ENCODE assay signal across 9 cellular contexts in genomic region chr17:45332989-45333701, GRCh38. TPM values are rescaled to one million over a fixed set of nuclear protein-coding genes. Genes with fewer than 3 reads are reported as not detected.
DNase-seq lines count a peak whose midpoint lies in the region; ATAC-seq and TF ChIP-seq lines count a peak whose summit lies in the region.
"Had no signal": no experiment of that assay in that cellular context is flagged by ENCODE, and none has a peak within 500 bp of the region (broad histone marks: within the 10 kb centered on the region; RNA-seq: fewer than 3 reads in every experiment).

No MANE protein-coding gene starts in this region.

- H3K4me3 ChIP-seq in psoas muscle = no peak overlapping the region

- CTCF ChIA-PET in activated CD4-positive, alpha-beta T cell treated with anti-CD3 and anti-CD28 coated beads for 36 hours (lab: Charles Lee) = interaction anchor here (0.5 to 1.8 kb wide), 5 partner anchors 13 to 880 kb away, joined by 3 to 5 read pairs (median 3); no protein-coding TSS in a partner anchor
- CTCF ChIA-PET in activated CD4-positive, alpha-beta T cell treated with anti-CD3 and anti-CD28 coated beads, Interleukin-2, amount 10 ng/mL, durations not matched to agents 7 days and 5 days (lab: Charles Lee) = interaction anchor here (0.8 to 2.9 kb wide), 2 partner anchors 12 to 17 kb away, joined by 3 to 13 read pairs; partner anchors contain the start of gene MAP3K14

- H3K27ac ChIP-seq in psoas muscle = no peak overlapping the region

- H3K4me3 Mint-ChIP-seq in activated CD4-positive, alpha-beta T cell treated with anti-CD3 and anti-CD28 coated beads for 36 hours = no peak overlapping the region
- no peak overlapping the region for H3K4me3 Mint-ChIP-seq in activated CD4-positive, alpha-beta T cell treated with anti-CD3 and anti-CD28 coated beads, Interleukin-2, amount 10 ng/mL, durations not matched to agents 7 days and 5 days
- no peak overlapping the region for H3K4me3 Mint-ChIP-seq in stimulated activated naive CD8-positive, alpha-beta T cell treated with anti-CD3 and anti-CD28 coated beads, Interleukin-15, Interleukin-2, amounts not matched to agents 100 ng/mL and 50 ng/mL, for 24 hours

- H3K4me1 ChIP-seq in psoas muscle = peaks cover 3% of the 10 kb centered on the region

- WGBS in psoas muscle, 3 donors = 73 to 74% (median 74%) methylated on average over 4 of the region's 4 CpGs

- peaks cover 14% of the 10 kb centered on the region for H3K4me1 Mint-ChIP-seq in activated CD4-positive, alpha-beta T cell treated with anti-CD3 and anti-CD28 coated beads for 36 hours
- peaks cover 22% of the 10 kb centered on the region for H3K4me1 Mint-ChIP-seq in activated CD4-positive, alpha-beta T cell treated with anti-CD3 and anti-CD28 coated beads, Interleukin-2, amount 10 ng/mL, durations not matched to agents 7 days and 5 days
- peaks cover 23% of the 10 kb centered on the region for H3K4me1 Mint-ChIP-seq in stimulated activated naive CD8-positive, alpha-beta T cell treated with anti-CD3 and anti-CD28 coated beads, Interleukin-15, Interleukin-2, amounts not matched to agents 100 ng/mL and 50 ng/mL, for 24 hours (ENCODE audit: low read depth)

- no peaks in the 10 kb centered on the region for H3K9me3 ChIP-seq in psoas muscle

- H3K27me3 ChIP-seq in psoas muscle (ENCODE audit: insufficient read depth in 3 of 3, low read length in 2 of 3) = no peaks in the 10 kb centered on the region

- DNase-seq in activated CD4-positive, alpha-beta T cell treated with anti-CD3 and anti-CD28 coated beads for 36 hours = no peak
- DNase-seq in activated CD4-positive, alpha-beta T cell treated with anti-CD3 and anti-CD28 coated beads, Interleukin-2, amount 10 ng/mL, durations not matched to agents 7 days and 5 days = no peak
- peak; percentile 87 to 92 for DNase-seq in NOMO-1 (lab: John Stamatoyannopoulos, UW; ENCODE audit: unreplicated experiment in 2 of 2)
- DNase-seq in ecto neural progenitor cell (ENCODE audit: low spot score) = peak; percentile 39
- DNase-seq in psoas muscle = no peak
- DNase-seq: NCI-H774 had no signal

- peak; percentile 48 for ATAC-seq in activated CD4-positive, alpha-beta T cell treated with anti-CD3 and anti-CD28 coated beads for 36 hours
- ATAC-seq in HG02884 (IDR thresholded peaks at IDR 0.05; ENCODE audit: unreplicated experiment) (no peak), GM19023 (IDR thresholded peaks at IDR 0.05; ENCODE audit: unreplicated experiment) (no peak), psoas muscle (no peak)

- POLR2A ChIA-PET in activated CD4-positive, alpha-beta T cell treated with anti-CD3 and anti-CD28 coated beads for 36 hours (lab: Charles Lee) = interaction anchor here (1.0 kb wide), 1 partner anchor 16 kb away, joined by 3 read pairs; the partner anchor contains the start of gene MAP3K14
- POLR2A ChIA-PET in activated CD4-positive, alpha-beta T cell treated with anti-CD3 and anti-CD28 coated beads, Interleukin-2, amount 10 ng/mL, durations not matched to agents 7 days and 5 days (lab: Charles Lee) = no interaction called here

- H3K9me3 Mint-ChIP-seq in activated CD4-positive, alpha-beta T cell treated with anti-CD3 and anti-CD28 coated beads for 36 hours (ENCODE audit: low read depth) = no peaks in the 10 kb centered on the region
- H3K9me3 Mint-ChIP-seq in activated CD4-positive, alpha-beta T cell treated with anti-CD3 and anti-CD28 coated beads, Interleukin-2, amount 10 ng/mL, durations not matched to agents 7 days and 5 days = no peaks in the 10 kb centered on the region
- H3K9me3 Mint-ChIP-seq in stimulated activated naive CD8-positive, alpha-beta T cell treated with anti-CD3 and anti-CD28 coated beads, Interleukin-15, Interleukin-2, amounts not matched to agents 100 ng/mL and 50 ng/mL, for 24 hours = no peaks in the 10 kb centered on the region

- no peak overlapping the region for H3K27ac Mint-ChIP-seq in activated CD4-positive, alpha-beta T cell treated with anti-CD3 and anti-CD28 coated beads for 36 hours
- no peak overlapping the region for H3K27ac Mint-ChIP-seq in activated CD4-positive, alpha-beta T cell treated with anti-CD3 and anti-CD28 coated beads, Interleukin-2, amount 10 ng/mL, durations not matched to agents 7 days and 5 days
- H3K27ac Mint-ChIP-seq in stimulated activated naive CD8-positive, alpha-beta T cell treated with anti-CD3 and anti-CD28 coated beads, Interleukin-15, Interleukin-2, amounts not matched to agents 100 ng/mL and 50 ng/mL, for 24 hours = peak overlapping the region; percentile 49

- H3K36me3 Mint-ChIP-seq in activated CD4-positive, alpha-beta T cell treated with anti-CD3 and anti-CD28 coated beads for 36 hours (ENCODE audit: low read depth) = no peaks in the 10 kb centered on the region
- H3K36me3 Mint-ChIP-seq in activated CD4-positive, alpha-beta T cell treated with anti-CD3 and anti-CD28 coated beads, Interleukin-2, amount 10 ng/mL, durations not matched to agents 7 days and 5 days (ENCODE audit: low read depth) = no peaks in the 10 kb centered on the region
- no peaks in the 10 kb centered on the region for H3K36me3 Mint-ChIP-seq in stimulated activated naive CD8-positive, alpha-beta T cell treated with anti-CD3 and anti-CD28 coated beads, Interleukin-15, Interleukin-2, amounts not matched to agents 100 ng/mL and 50 ng/mL, for 24 hours (ENCODE audit: low read depth)

- no peaks in the 10 kb centered on the region for H3K27me3 Mint-ChIP-seq in activated CD4-positive, alpha-beta T cell treated with anti-CD3 and anti-CD28 coated beads for 36 hours
- no peaks in the 10 kb centered on the region for H3K27me3 Mint-ChIP-seq in activated CD4-positive, alpha-beta T cell treated with anti-CD3 and anti-CD28 coated beads, Interleukin-2, amount 10 ng/mL, durations not matched to agents 7 days and 5 days
- no peaks in the 10 kb centered on the region for H3K27me3 Mint-ChIP-seq in stimulated activated naive CD8-positive, alpha-beta T cell treated with anti-CD3 and anti-CD28 coated beads, Interleukin-15, Interleukin-2, amounts not matched to agents 100 ng/mL and 50 ng/mL, for 24 hours

- no peak for TF ChIP-seq CTCF in psoas muscle (IDR thresholded peaks at IDR 0.05)

- no peaks in the 10 kb centered on the region for H3K36me3 ChIP-seq in psoas muscle (ENCODE audit: insufficient read depth in 1 of 2, low read depth in 1 of 2)

- intact Hi-C loops in activated CD4-positive, alpha-beta T cell treated with anti-CD3 and anti-CD28 coated beads for 36 hours (cut with DNase I, micrococcal nuclease) = no loop called here
- intact Hi-C loops in psoas muscle (cut with DNase I) = no loop called here

RNA-seq across cellular contexts. Expression of gene MAP3K14, which starts 16.3 kb away (rescaled TPM):
- total RNA-seq in activated CD4-positive, alpha-beta T cell treated with anti-CD3 and anti-CD28 coated beads for 36 hours = 10 to 100 TPM; 50.3 to 52.5 TPM
- total RNA-seq in activated CD4-positive, alpha-beta T cell treated with anti-CD3 and anti-CD28 coated beads, Interleukin-2, amount 10 ng/mL, durations not matched to agents 7 days and 5 days = 10 to 100 TPM; 25.8 to 26.0 TPM
- total RNA-seq in psoas muscle = 10 to 100 TPM; 21.8 to 53.5 (median 30.1) TPM
- 10 to 100 TPM; 12.4 to 28.1 (median 24.6) TPM for polyA plus RNA-seq in psoas muscle

Comparison
In these comparisons a context has a peak if more than half of its experiments do, and no peak if none do; other contexts are left out.
1. DNase-seq: peak in NOMO-1 (2 of 2) and ecto neural progenitor cell (single experiment); none in activated CD4-positive, alpha-beta T cell treated with anti-CD3 and anti-CD28 coated beads for 36 hours (single experiment), activated CD4-positive, alpha-beta T cell treated with anti-CD3 and anti-CD28 coated beads, Interleukin-2, amount 10 ng/mL, durations not matched to agents 7 days and 5 days (single experiment) and psoas muscle (0 of 2).